In the genomic region with DNA sequence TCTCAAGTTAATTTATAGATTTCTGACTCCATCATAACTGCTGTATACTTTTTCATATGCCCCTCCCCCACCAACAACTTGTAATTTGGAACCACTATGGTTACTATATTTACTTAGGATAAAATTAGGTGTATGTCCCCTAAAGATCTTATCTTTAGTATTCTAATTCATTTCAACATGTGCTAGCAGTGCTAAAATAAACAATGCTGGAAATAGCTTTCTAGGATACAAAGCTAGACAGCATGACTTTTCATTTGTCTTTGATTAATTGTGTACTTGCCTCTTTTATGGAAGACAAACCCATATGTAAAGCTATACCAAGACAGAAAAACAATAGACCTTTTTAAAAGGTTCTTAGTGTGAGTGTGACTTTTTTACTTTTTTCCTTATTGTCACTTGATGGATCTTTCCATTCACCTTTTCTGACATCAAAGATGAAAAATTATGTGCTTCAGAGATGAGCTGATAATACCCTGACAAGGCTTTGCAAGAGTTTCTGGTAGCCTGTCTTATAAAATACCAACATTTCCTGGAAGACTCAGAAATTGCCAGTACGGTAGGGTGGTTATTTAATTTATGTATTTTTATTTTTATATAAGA, we compare ENCODE assay signal across 20 cellular contexts. TPM values are rescaled to one million over a fixed set of nuclear protein-coding genes. Genes with fewer than 3 reads are reported as not detected.
"Had no signal": no experiment of that assay in that cellular context is flagged by ENCODE, and none has a peak within 500 bp of the region (broad histone marks: within the 10 kb centered on the region; RNA-seq: fewer than 3 reads in every experiment).

No MANE protein-coding gene starts in this region.

- H3K4me3 ChIP-seq: lower lobe of right lung, sigmoid colon had no signal

- DNase-seq: activated effector memory CD4-positive, alpha-beta T cell treated with Interleukin-2 at 50 U/mL for 16 hours; activated T-cell treated with anti-CD3 and anti-CD28 coated beads, Interleukin-2, amount 50 U/mL, for 1 hour; amygdala; brain microvascular endothelial cell; endodermal cell; glutamatergic neuron; immature natural killer cell; lower lobe of right lung; naive thymus-derived CD4-positive, alpha-beta T cell; posterior cingulate gyrus; sigmoid colon; stimulated activated CD4-positive, alpha-beta T cell treated with anti-CD3 and anti-CD28 coated beads, Interleukin-12 subunit alpha, Interleukin-12 subunit beta, amount 100 ng/mL, for 4 hours; stimulated activated naive CD4-positive, alpha-beta T cell; substantia nigra; T-helper 2 cell; trophoblast cell had no signal

- ATAC-seq: activated CD4-positive, CD25-positive, alpha-beta regulatory T cell treated with anti-CD3 and anti-CD28 coated beads, Interleukin-2, amount 50 U/mL, for 24 hours; activated naive CD4-positive, alpha-beta T cell treated with anti-CD3 and anti-CD28 coated beads, Interleukin-2, amount 50 U/mL, for 72 hours; esophagus mucosa; lower lobe of right lung; naive thymus-derived CD4-positive, alpha-beta T cell had no signal

- H3K4me3 Mint-ChIP-seq: endodermal cell; immature natural killer cell; naive thymus-derived CD4-positive, alpha-beta T cell had no signal

- H3K9me3 Mint-ChIP-seq: activated naive CD4-positive, alpha-beta T cell treated with anti-CD3 and anti-CD28 coated beads, Interleukin-2, amount 50 U/mL, for 72 hours; endodermal cell; immature natural killer cell had no signal

- H3K4me1 ChIP-seq: lower lobe of right lung, sigmoid colon had no signal

- H3K4me1 Mint-ChIP-seq: endodermal cell, immature natural killer cell had no signal

- H3K27ac Mint-ChIP-seq: activated naive CD4-positive, alpha-beta T cell treated with anti-CD3 and anti-CD28 coated beads, Interleukin-2, amount 50 U/mL, for 72 hours; endodermal cell; immature natural killer cell; naive thymus-derived CD4-positive, alpha-beta T cell had no signal

- H3K36me3 ChIP-seq: brain microvascular endothelial cell, lower lobe of right lung, neutrophil, sigmoid colon had no signal

- H3K27me3 ChIP-seq: brain microvascular endothelial cell, sigmoid colon had no signal

- H3K36me3 Mint-ChIP-seq: activated naive CD4-positive, alpha-beta T cell treated with anti-CD3 and anti-CD28 coated beads, Interleukin-2, amount 50 U/mL, for 72 hours; immature natural killer cell had no signal

- H3K9me3 ChIP-seq: lower lobe of right lung, neutrophil, sigmoid colon had no signal

- H3K27ac ChIP-seq: lower lobe of right lung, neutrophil, sigmoid colon had no signal

RNA-seq across cellular contexts. Expression of a gene that starts 31.2 kb away (rescaled TPM):
- total RNA-seq: activated naive CD4-positive, alpha-beta T cell treated with anti-CD3 and anti-CD28 coated beads, Interleukin-2, amount 50 U/mL, for 72 hours; esophagus mucosa; naive thymus-derived CD4-positive, alpha-beta T cell had no signal
- polyA plus RNA-seq: immature natural killer cell; naive thymus-derived CD4-positive, alpha-beta T cell had no signal
